Comparison of ENCODE assay signal across 30 cellular contexts in the genomic region with DNA sequence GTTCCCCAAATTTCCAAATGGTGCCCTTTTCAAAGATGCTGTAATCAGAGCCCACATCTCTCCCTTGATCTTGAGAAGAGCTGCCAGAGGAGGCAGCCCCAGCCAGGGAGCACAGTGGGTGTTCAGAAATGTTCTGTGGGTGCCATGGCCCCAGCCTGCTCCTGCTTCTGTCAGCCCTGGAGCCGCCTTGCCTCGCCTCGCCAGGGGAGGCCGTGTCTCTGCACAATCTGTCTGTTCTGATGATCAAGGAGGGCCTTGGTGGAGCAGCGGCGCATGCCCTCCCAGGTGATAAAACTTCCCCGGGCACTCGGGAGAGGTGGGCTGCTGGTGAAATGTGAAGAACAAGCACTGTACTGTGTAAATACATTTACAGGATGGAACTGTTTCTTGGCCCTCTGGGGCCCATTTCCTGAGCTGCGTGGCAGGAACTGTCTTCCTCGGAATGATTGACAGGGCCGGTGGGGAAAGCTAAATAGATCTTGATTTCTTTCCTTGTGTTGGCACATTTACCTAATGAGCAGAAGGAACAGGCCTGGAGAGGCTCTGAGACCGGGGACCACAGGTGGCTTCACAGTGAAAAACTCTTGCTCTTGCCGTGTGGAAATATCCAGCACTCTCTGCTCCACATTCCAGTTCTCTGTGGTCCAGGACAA.
"Had no signal": no experiment of that assay in that cellular context is flagged by ENCODE, and none has a peak within 500 bp of the region (broad histone marks: within the 10 kb centered on the region; RNA-seq: fewer than 3 reads in every experiment).

No MANE protein-coding gene starts in this region.

- FAIRE-seq: small intestine, urothelium cell line had no signal

- H3K27ac Mint-ChIP-seq: natural killer cell treated with Interleukin-12 subunit alpha and Interleukin-12 subunit beta and Interleukin-15 and Interleukin-18, amount 100 ng/mL, for 72 hours; nephron progenitor cell; progenitor cell of endocrine pancreas; stimulated activated effector memory CD8-positive, alpha-beta T cell treated with anti-CD3 and anti-CD28 coated beads, Interleukin-12 subunit alpha, Interleukin-12 subunit beta, amount 100 ng/mL, for 72 hours; stimulated activated naive B cell treated with anti-CD40 and anti-IgM and Interleukin-4, amounts not matched to agents 10 μg/mL and 1 μg/mL and 100 μg/mL, for 72 hours; stimulated activated naive CD8-positive, alpha-beta T cell treated with anti-CD3 and anti-CD28 coated beads, Interleukin-15, Interleukin-2, amounts not matched to agents 100 ng/mL and 50 ng/mL, for 24 hours had no signal

- H3K4me3 ChIP-seq: ovary, psoas muscle, right lobe of liver, sigmoid colon, stomach, thoracic aorta, thyroid gland, tibial nerve, upper lobe of left lung, vagina had no signal

- H3K36me3 Mint-ChIP-seq: naive thymus-derived CD8-positive, alpha-beta T cell; natural killer cell treated with Interleukin-12 subunit alpha and Interleukin-12 subunit beta and Interleukin-15 and Interleukin-18, amount 100 ng/mL, for 72 hours; stimulated activated effector memory CD8-positive, alpha-beta T cell treated with anti-CD3 and anti-CD28 coated beads, Interleukin-12 subunit alpha, Interleukin-12 subunit beta, amount 100 ng/mL, for 72 hours; stimulated activated naive B cell treated with anti-CD40 and anti-IgM and Interleukin-4, amounts not matched to agents 10 μg/mL and 1 μg/mL and 100 μg/mL, for 72 hours had no signal

- H3K27ac ChIP-seq: ovary, parathyroid adenoma, psoas muscle, right lobe of liver, sigmoid colon, stomach, thoracic aorta, thyroid gland, tibial nerve, upper lobe of left lung, vagina had no signal

- DNase-seq: naive thymus-derived CD8-positive, alpha-beta T cell; nephron progenitor cell; occipital lobe; ovary; posterior cingulate gyrus; psoas muscle; right cardiac atrium; right lobe of liver; sigmoid colon; small intestine; stimulated activated CD4-positive, alpha-beta T cell treated with anti-CD3 and anti-CD28 coated beads, Interleukin-15, amount 100 ng/mL, for 24 hours; stimulated activated CD4-positive, alpha-beta T cell treated with anti-CD3 and anti-CD28 coated beads, Interleukin-2, amount 100 ng/mL, for 24 hours; stimulated activated CD4-positive, alpha-beta T cell treated with anti-CD3 and anti-CD28 coated beads, Interleukin-2, amount 100 ng/mL, for 48 hours; stimulated activated CD4-positive, alpha-beta T cell treated with anti-CD3 and anti-CD28 coated beads, Interleukin-4, amount 100 ng/mL, for 24 hours; stimulated activated naive B cell treated with anti-CD40 and anti-IgM and Interleukin-4, amounts not matched to agents 10 μg/mL and 1 μg/mL and 100 μg/mL, for 72 hours; stimulated activated naive CD4-positive, alpha-beta T cell treated with Interleukin-2 at 50 U/mL for 16 hours; stomach; thyroid gland; trophoblast cell; upper lobe of left lung had no signal

- H3K79me2 ChIP-seq: parathyroid adenoma had no signal

- H3K9me3 ChIP-seq: ovary, psoas muscle, right lobe of liver, sigmoid colon, thoracic aorta, thyroid gland, vagina had no signal

- H3K4me1 ChIP-seq: parathyroid adenoma, psoas muscle, right lobe of liver, sigmoid colon, stomach, thyroid gland, tibial nerve, upper lobe of left lung, vagina had no signal

- H3K4me1 Mint-ChIP-seq: naive thymus-derived CD8-positive, alpha-beta T cell; neural crest cell; stimulated activated effector memory CD8-positive, alpha-beta T cell treated with anti-CD3 and anti-CD28 coated beads, Interleukin-12 subunit alpha, Interleukin-12 subunit beta, amount 100 ng/mL, for 72 hours; stimulated activated naive B cell treated with anti-CD40 and anti-IgM and Interleukin-4, amounts not matched to agents 10 μg/mL and 1 μg/mL and 100 μg/mL, for 72 hours had no signal

- H3K27me3 ChIP-seq: ovary, right lobe of liver, sigmoid colon, thyroid gland, tibial nerve, upper lobe of left lung, vagina had no signal

- H3K4me3 Mint-ChIP-seq: naive thymus-derived CD8-positive, alpha-beta T cell; natural killer cell treated with Interleukin-12 subunit alpha and Interleukin-12 subunit beta and Interleukin-15 and Interleukin-18, amount 100 ng/mL, for 72 hours; nephron progenitor cell; neural crest cell; stimulated activated effector memory CD8-positive, alpha-beta T cell treated with anti-CD3 and anti-CD28 coated beads, Interleukin-12 subunit alpha, Interleukin-12 subunit beta, amount 100 ng/mL, for 72 hours; stimulated activated naive B cell treated with anti-CD40 and anti-IgM and Interleukin-4, amounts not matched to agents 10 μg/mL and 1 μg/mL and 100 μg/mL, for 72 hours; stimulated activated naive CD8-positive, alpha-beta T cell treated with anti-CD3 and anti-CD28 coated beads, Interleukin-15, Interleukin-2, amounts not matched to agents 100 ng/mL and 50 ng/mL, for 24 hours had no signal

- H3K9me3 Mint-ChIP-seq: natural killer cell treated with Interleukin-12 subunit alpha and Interleukin-12 subunit beta and Interleukin-15 and Interleukin-18, amount 100 ng/mL, for 72 hours; nephron progenitor cell; stimulated activated effector memory CD8-positive, alpha-beta T cell treated with anti-CD3 and anti-CD28 coated beads, Interleukin-12 subunit alpha, Interleukin-12 subunit beta, amount 100 ng/mL, for 72 hours; stimulated activated naive CD8-positive, alpha-beta T cell treated with anti-CD3 and anti-CD28 coated beads, Interleukin-15, Interleukin-2, amounts not matched to agents 100 ng/mL and 50 ng/mL, for 24 hours had no signal

- H2AFZ ChIP-seq: parathyroid adenoma had no signal

- H3K36me3 ChIP-seq: ovary, right lobe of liver, sigmoid colon, stomach, thoracic aorta, thyroid gland, tibial nerve, upper lobe of left lung, vagina had no signal

- ATAC-seq: naive thymus-derived CD8-positive, alpha-beta T cell; psoas muscle; right cardiac atrium; right lobe of liver; stimulated activated effector memory CD8-positive, alpha-beta T cell treated with anti-CD3 and anti-CD28 coated beads, Interleukin-12 subunit alpha, Interleukin-12 subunit beta, amount 100 ng/mL, for 72 hours; stimulated activated naive B cell treated with anti-CD40 and anti-IgM and Interleukin-4, amounts not matched to agents 10 μg/mL and 1 μg/mL and 100 μg/mL, for 72 hours had no signal

- H3K9ac ChIP-seq: parathyroid adenoma had no signal
